Comparison of ENCODE assay signal across 8 cellular contexts in the genomic region with DNA sequence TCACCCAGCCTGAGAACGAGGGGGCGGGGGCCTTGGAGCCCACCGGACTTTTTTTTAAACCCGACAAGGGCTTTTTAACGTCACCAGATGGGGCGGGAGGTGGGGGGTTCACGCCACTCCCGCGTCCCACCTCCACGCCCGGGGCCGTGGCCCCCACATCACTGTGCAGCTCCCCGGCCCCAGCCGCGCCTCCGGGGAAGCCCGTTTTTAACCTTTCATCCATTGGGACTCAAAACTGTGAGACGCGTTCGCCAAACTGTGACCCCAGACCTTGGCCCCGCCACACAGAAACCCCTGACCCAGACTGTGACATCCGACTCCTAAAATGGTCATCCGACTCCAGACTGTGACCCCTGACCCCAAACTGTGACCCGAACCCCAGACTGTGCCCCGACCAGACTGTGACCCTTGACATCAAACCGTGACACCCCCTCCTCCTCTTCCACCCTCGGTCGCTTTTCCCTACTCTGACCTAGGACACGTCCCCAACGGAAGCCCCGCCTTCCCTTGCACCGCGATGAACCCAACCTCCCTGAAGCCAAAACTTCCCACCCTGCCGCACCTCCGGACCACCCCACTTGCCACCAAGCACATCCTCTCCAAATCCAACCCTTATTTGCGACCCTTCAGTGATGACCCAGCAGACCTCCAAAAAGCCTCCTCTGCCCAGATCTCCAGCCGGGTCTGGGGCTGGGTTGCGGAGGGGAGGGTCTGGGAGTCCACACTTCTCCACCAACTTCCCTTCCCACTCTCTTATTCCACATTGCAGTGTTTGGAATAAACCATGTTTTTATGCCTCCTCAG. TPM values are rescaled to one million over a fixed set of nuclear protein-coding genes. Genes with fewer than 3 reads are reported as not detected.
A peak's percentile ranks its signal among the peaks of the same experiment; 100 is the strongest.
DNase-seq lines count a peak whose midpoint lies in the region; ATAC-seq and TF ChIP-seq lines count a peak whose summit lies in the region.

No MANE protein-coding gene starts in this region.

- dilution Hi-C loops in mammary epithelial cell (cut with HindIII; ENCODE audit: low sequenced_read_pairs) = loop anchor here (5.0 kb wide), 3 partner anchors 42 to 82 kb away; a partner anchor contains a TSS

- H3K36me3 Mint-ChIP-seq in IgD-negative memory B cell = no peaks in the 10 kb centered on the region

- no peaks in the 10 kb centered on the region for H3K36me3 ChIP-seq in mammary epithelial cell (ENCODE audit: insufficient read depth, low read length)
- H3K36me3 ChIP-seq in neuron (ENCODE audit: insufficient read depth, low read length) = peaks cover 16% of the 10 kb centered on the region

- H3K79me2 ChIP-seq in mammary epithelial cell (ENCODE audit: insufficient read depth, low read length) = peaks cover 32% of the 10 kb centered on the region

- CTCF ChIA-PET in mammary epithelial cell (lab: Charles Lee; ENCODE audit: low non-redundant PET) = interaction anchor here (1.1 kb wide), 1 partner anchor 81 kb away, joined by 8 read pairs; a partner anchor contains a TSS

- H4K20me1 ChIP-seq in mammary epithelial cell (ENCODE audit: insufficient read depth, low read length) = no peaks in the 10 kb centered on the region

- H3K27ac ChIP-seq in mammary epithelial cell (ENCODE audit: insufficient read depth, low read depth, low read length) = peak overlapping the region; percentile 11

- intact Hi-C loops in mammary epithelial cell (cut with micrococcal nuclease) = no loop called here

- no peak overlapping the region for H3K9ac ChIP-seq in mammary epithelial cell (ENCODE audit: insufficient read depth, low read length)

- H3K4me1 Mint-ChIP-seq in IgD-negative memory B cell = peaks cover 17 to 24% (median 22%) of the 10 kb centered on the region in 3 donors

- 15% methylated on average over 25 of the region's 38 CpGs for WGBS in mammary epithelial cell (ENCODE audit: low coverage, missing lambda C conversion rate)

- no peaks in the 10 kb centered on the region for H3K9me3 Mint-ChIP-seq in IgD-negative memory B cell

- H3K27me3 ChIP-seq in mammary epithelial cell (ENCODE audit: insufficient read depth, low read length) (peaks cover 19% of the 10 kb centered on the region), neuron (ENCODE audit: insufficient read depth, low read length) (no peaks in the 10 kb centered on the region)

- peak overlapping the region; percentile 94 to 100 (median 98) for H3K4me3 Mint-ChIP-seq in IgD-negative memory B cell

- H2AFZ ChIP-seq in mammary epithelial cell (ENCODE audit: low read depth, low read length) (peak overlapping the region; percentile 84), neuron (ENCODE audit: low read depth, low read length) (peak overlapping the region; percentile 44)

- H3K4me2 ChIP-seq in mammary epithelial cell (ENCODE audit: insufficient read depth, low read depth, low read length) = peak overlapping the region; percentile 84

- peak; percentile 12 for DNase-seq in COLO668 (lab: John Stamatoyannopoulos, UW; ENCODE audit: unreplicated experiment)
- DNase-seq in mammary epithelial cell = no peak
- DNase-seq in SHP77 treated with DMSO at 0.1 percent for 48 hours (lab: John Stamatoyannopoulos, UW) = no peak
- no peak for DNase-seq in NCI-H187 (lab: John Stamatoyannopoulos, UW)
- no peak for DNase-seq in SW 1271 (lab: John Stamatoyannopoulos, UW)

- no peak for ATAC-seq in HG02759 (IDR thresholded peaks at IDR 0.05; ENCODE audit: unreplicated experiment)

- H3K27me3 Mint-ChIP-seq in IgD-negative memory B cell = peaks cover 12% of the 10 kb centered on the region

- in situ Hi-C loops in mammary epithelial cell (cut with MboI; ENCODE audit: low sequenced_read_pairs in 2 of 2) = no loop called here

- H3K4me3 ChIP-seq in mammary epithelial cell (replicated peaks in 1 of 3; ENCODE audit: insufficient read depth in 1 of 3, low read depth in 2 of 3, low read length in 3 of 3) (peak overlapping the region; percentile 5 to 92 (median 80)), neuron (ENCODE audit: low read length) (peak overlapping the region; percentile 85)

- TF ChIP-seq CTCF in mammary epithelial cell (conservative IDR thresholded peaks at IDR 0.05 in 1 of 2, IDR thresholded peaks at IDR 0.05 in 1 of 2; ENCODE audit: extremely low read depth in 1 of 2, insufficient read depth in 1 of 2, low read depth in 1 of 2, low read length in 2 of 2) = no peak

- H3K4me1 ChIP-seq in mammary epithelial cell (ENCODE audit: insufficient read depth, low read length) = peaks cover 22% of the 10 kb centered on the region
- peaks cover 16% of the 10 kb centered on the region for H3K4me1 ChIP-seq in neuron (ENCODE audit: insufficient read depth, low read length)

- H3K27ac Mint-ChIP-seq in IgD-negative memory B cell = peak overlapping the region; percentile 78 to 100 (median 98)

- no peaks in the 10 kb centered on the region for H3K9me3 ChIP-seq in mammary epithelial cell (replicated peaks; ENCODE audit: insufficient read depth, low read length)
- H3K9me3 ChIP-seq in neuron (ENCODE audit: low read length) = no peaks in the 10 kb centered on the region

- no TSS peak for BruUV-seq in mammary epithelial cell (replicated peaks; lab: Mats Ljungman, UMichigan)

RNA-seq across cellular contexts. Expression of a gene that starts 1.5 kb away (rescaled TPM):
- polyA plus RNA-seq in IgD-negative memory B cell (40.3 TPM), mammary epithelial cell (32.1 TPM)
- 10 to 100 TPM; 35.3 to 45.9 TPM for total RNA-seq in mammary epithelial cell
- 15.8 TPM for polyA minus RNA-seq in mammary epithelial cell

RNA-seq across cellular contexts. Expression of a gene that starts 11.0 kb away (rescaled TPM):
- polyA plus RNA-seq in IgD-negative memory B cell (0.48 TPM), mammary epithelial cell (0.45 TPM)
- total RNA-seq in mammary epithelial cell = 1 to 10 TPM in 1 of 2 donors, under 1 TPM in 1; 0.50 to 2.0 TPM
- 2.7 TPM for polyA minus RNA-seq in mammary epithelial cell

RNA-seq across cellular contexts. Expression of a gene that starts 24.8 kb away (rescaled TPM):
- polyA plus RNA-seq in IgD-negative memory B cell (31.8 TPM), mammary epithelial cell (31.8 TPM)
- 10 to 100 TPM; 36.3 to 72.1 TPM for total RNA-seq in mammary epithelial cell
- polyA minus RNA-seq in mammary epithelial cell = 48.4 TPM

RNA-seq across cellular contexts. Expression of a gene that starts 50.9 kb away (rescaled TPM):
- polyA plus RNA-seq in IgD-negative memory B cell (not detected), mammary epithelial cell (0.05 TPM)
- total RNA-seq in mammary epithelial cell = under 1 TPM; 0.17 to 0.21 TPM
- polyA minus RNA-seq in mammary epithelial cell = 0.21 TPM

RNA-seq across cellular contexts. Expression of a gene that starts 53.0 kb away (rescaled TPM):
- polyA plus RNA-seq in IgD-negative memory B cell (29.2 TPM), mammary epithelial cell (112 TPM)
- total RNA-seq in mammary epithelial cell = 100 to 1,000 TPM in 1 of 2 donors, 10 to 100 TPM in 1; 73.2 to 171 TPM
- 262 TPM for polyA minus RNA-seq in mammary epithelial cell
